Comparison of ENCODE assay signal across 10 cellular contexts in the genomic region with DNA sequence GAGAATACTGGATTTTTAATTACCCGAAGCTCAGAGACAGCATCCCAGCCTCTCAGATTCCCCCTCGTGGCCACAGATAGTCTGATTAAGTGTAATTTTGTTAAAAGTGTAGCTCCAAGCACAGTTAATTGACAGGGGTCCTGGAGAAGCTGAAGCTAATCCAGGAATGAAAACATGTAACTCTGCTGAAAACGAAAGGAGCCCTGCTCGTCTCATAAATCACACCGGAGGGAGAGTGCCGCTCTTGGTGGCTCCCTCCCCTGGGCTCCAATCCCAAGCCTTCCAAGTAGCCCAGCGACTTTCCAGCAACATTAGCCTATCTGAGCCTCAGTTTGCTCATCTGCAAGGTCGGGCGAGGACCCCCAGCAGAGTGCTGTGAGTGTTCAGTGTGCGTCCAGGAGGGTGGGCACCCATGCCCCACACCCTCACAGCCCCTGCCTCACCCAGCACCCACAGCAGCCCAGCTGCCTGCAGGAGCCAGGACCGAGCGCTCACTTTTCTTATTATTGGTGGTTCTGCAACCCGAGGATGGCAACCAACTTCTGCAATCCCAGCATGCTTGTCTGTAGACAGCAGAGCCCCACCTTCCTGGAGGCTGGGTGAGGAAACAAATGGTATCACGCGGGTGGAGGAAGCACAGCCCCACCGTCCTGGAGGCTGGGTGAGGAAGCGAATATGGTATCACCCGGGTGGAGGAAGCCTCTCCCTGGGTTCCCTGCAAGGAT.
DNase-seq lines count a peak whose midpoint lies in the region; ATAC-seq and TF ChIP-seq lines count a peak whose summit lies in the region.
"Had no signal": no experiment of that assay in that cellular context is flagged by ENCODE, and none has a peak within 500 bp of the region (broad histone marks: within the 10 kb centered on the region; RNA-seq: fewer than 3 reads in every experiment).

No MANE protein-coding gene starts in this region.

- intact Hi-C loops in head of caudate nucleus (cut with DNase I) = no loop called here

- peak overlapping the region; percentile 49; the same call in 1 of the 2 replicates for H3K4me3 ChIP-seq in ACC112 (ENCODE audit: low read depth, low read length)

- no peaks in the 10 kb centered on the region for H3K79me2 ChIP-seq in ACC112 (ENCODE audit: control insufficient read depth, insufficient read depth, low read length, unreplicated experiment)

- ATAC-seq in GM18870 (IDR thresholded peaks at IDR 0.05; ENCODE audit: unreplicated experiment) = no peak
- ATAC-seq in GM19397 (IDR thresholded peaks at IDR 0.05; ENCODE audit: unreplicated experiment) = no peak

- H3K27ac Mint-ChIP-seq in neural crest cell (ENCODE audit: unreplicated experiment) = peak overlapping the region; percentile 70
- H3K27ac Mint-ChIP-seq: activated naive CD4-positive, alpha-beta T cell treated with anti-CD3 and anti-CD28 coated beads for 36 hours had no signal

- no peak overlapping the region for H3K4me3 Mint-ChIP-seq in neural crest cell
- H3K4me3 Mint-ChIP-seq: activated naive CD4-positive, alpha-beta T cell treated with anti-CD3 and anti-CD28 coated beads for 36 hours had no signal

- H3K4me1 ChIP-seq in ACC112 (ENCODE audit: control insufficient read depth, insufficient read depth, low read length, unreplicated experiment) = no peaks in the 10 kb centered on the region

- no peaks in the 10 kb centered on the region for H3K27me3 ChIP-seq in ACC112 (ENCODE audit: insufficient read depth, low read length)

- H3K9me3 Mint-ChIP-seq in neural crest cell = no peaks in the 10 kb centered on the region
- H3K9me3 Mint-ChIP-seq: activated naive CD4-positive, alpha-beta T cell treated with anti-CD3 and anti-CD28 coated beads for 36 hours had no signal

- no peak overlapping the region for H2AFZ ChIP-seq in ACC112 (ENCODE audit: low read length, unreplicated experiment)

- H3K4me1 Mint-ChIP-seq in neural crest cell = peaks cover 13% of the 10 kb centered on the region

- peaks cover 2% of the 10 kb centered on the region for H3K27me3 Mint-ChIP-seq in neural crest cell (ENCODE audit: low read depth)

- DNase-seq in NOMO-1 treated with dmso at 0.1 percent for 144 hours (lab: John Stamatoyannopoulos, UW; ENCODE audit: unreplicated experiment) = peak; percentile 33
- peak in 36 of 42 donors; percentile 15 to 69 (median 48) for DNase-seq in head of caudate nucleus
- DNase-seq in neural crest cell (ENCODE audit: low read depth, low spot score) = no peak
- no peak for DNase-seq in stimulated activated CD4-positive, alpha-beta T cell treated with anti-CD3 and anti-CD28 coated beads, Interleukin-4, amount 100 ng/mL, for 4 hours
- no peak for DNase-seq in SIG-M5 treated with dmso at 0.1 percent for 504 hours (lab: John Stamatoyannopoulos, UW; ENCODE audit: unreplicated experiment)
- DNase-seq: activated naive CD4-positive, alpha-beta T cell treated with anti-CD3 and anti-CD28 coated beads for 36 hours; Calu3 had no signal

- no peaks in the 10 kb centered on the region for H3K36me3 Mint-ChIP-seq in neural crest cell (ENCODE audit: low read depth)

- no peak overlapping the region for H3K27ac ChIP-seq in ACC112 (ENCODE audit: low read depth, low read length)

- TF ChIP-seq CTCF in neural crest cell (conservative IDR thresholded peaks at IDR 0.05) = peak; percentile 29

- H3K36me3 ChIP-seq in ACC112 (ENCODE audit: insufficient read depth, low read length) = no peaks in the 10 kb centered on the region

Comparison
In these comparisons a context has a peak if more than half of its experiments do, and no peak if none do; other contexts are left out.
1. DNase-seq: peak in NOMO-1 treated with dmso at 0.1 percent for 144 hours (single experiment) and head of caudate nucleus (36 of 42); none in neural crest cell (single experiment), stimulated activated CD4-positive, alpha-beta T cell treated with anti-CD3 and anti-CD28 coated beads, Interleukin-4, amount 100 ng/mL, for 4 hours (0 of 2) and SIG-M5 treated with dmso at 0.1 percent for 504 hours (single experiment).